In genomic region chr12:26935636-26936378, GRCh38 we compare ENCODE assay signal across 11 cellular contexts. TPM values are rescaled to one million over a fixed set of nuclear protein-coding genes. Genes with fewer than 3 reads are reported as not detected.
DNase-seq lines count a peak whose midpoint lies in the region; ATAC-seq, FAIRE-seq and TF ChIP-seq lines count a peak whose summit lies in the region.
"Had no signal": no experiment of that assay in that cellular context is flagged by ENCODE, and none has a peak within 500 bp of the region (broad histone marks: within the 10 kb centered on the region; RNA-seq: fewer than 3 reads in every experiment).

No MANE protein-coding gene starts in this region.

- ATAC-seq in K562: no peak
- ATAC-seq in natural killer cell treated with Interleukin-12 subunit alpha and Interleukin-12 subunit beta and Interleukin-15 and Interleukin-18, amount 100 ng/mL, for 72 hours: no peak
- ATAC-seq in left cardiac atrium: no peak
- no peak for ATAC-seq in HG02623 (IDR thresholded peaks at IDR 0.05; ENCODE audit: unreplicated experiment)
- ATAC-seq: body of pancreas had no signal

- H3K4me3 ChIP-seq in CD8-positive, alpha-beta memory T cell (ENCODE audit: low read length): peak overlapping the region; percentile 46
- H3K4me3 ChIP-seq in Karpas-422 (ENCODE audit: low read length) (peak overlapping the region; percentile 85), K562 (peak overlapping the region; percentile 84)
- H3K4me3 ChIP-seq: body of pancreas had no signal

- peak overlapping the region; percentile 86 to 99 (median 96) for H3K27ac Mint-ChIP-seq in CD8-positive, alpha-beta memory T cell
- peak overlapping the region; percentile 88 to 95 for H3K27ac Mint-ChIP-seq in natural killer cell treated with Interleukin-12 subunit alpha and Interleukin-12 subunit beta and Interleukin-15 and Interleukin-18, amount 100 ng/mL, for 72 hours

- no peak for TF ChIP-seq CTCF in K562 (IDR thresholded peaks at IDR 0.05 in 2 of 3, conservative IDR thresholded peaks at IDR 0.05 in 1 of 3; ENCODE audit: insufficient read depth in 2 of 3, low read depth in 1 of 3, low read length in 3 of 3)

- peaks cover 48% of the 10 kb centered on the region for H3K4me1 ChIP-seq in CD8-positive, alpha-beta memory T cell (ENCODE audit: insufficient read depth, low read length)
- H3K4me1 ChIP-seq in Karpas-422 (ENCODE audit: low read length) (peaks cover 40% of the 10 kb centered on the region), K562 (replicated peaks in 1 of 2; ENCODE audit: control insufficient read depth in 2 of 2, insufficient read depth in 2 of 2, low read length in 2 of 2) (peaks cover 0 to 17% of the 10 kb centered on the region in 2 experiments; a peak in 3 of 5 replicates)

- H3K9ac ChIP-seq in Karpas-422 (ENCODE audit: low read length) (peak overlapping the region; percentile 93), K562 (ENCODE audit: insufficient read depth in 1 of 2, low read depth in 2 of 2, low read length in 2 of 2) (peak overlapping the region; percentile 61 to 94)

- WGBS in K562 (ENCODE audit: insufficient coverage, low coverage, missing lambda C conversion rate): 27% methylated on average over 7 of the region's 7 CpGs

- TF ChIP-seq POLR2A in K562 (conservative IDR thresholded peaks at IDR 0.05): no peak
- no peak for TF ChIP-seq POLR2A in GM12891 (IDR thresholded peaks at IDR 0.05; ENCODE audit: low read depth, low read length)

- intact Hi-C loops in K562 (cut with micrococcal nuclease): loop anchor here (2.0 kb wide), 1 partner anchor 79 kb away; the partner anchor contains the start of gene TM7SF3
- intact Hi-C loops in left cardiac atrium (cut with DNase I): no loop called here

- CTCF ChIA-PET in CD8-positive, alpha-beta memory T cell (lab: Charles Lee): interaction anchor here (0.7 to 1.3 kb wide), 3 partner anchors 10 to 80 kb away, joined by 3 read pairs; no protein-coding TSS in a partner anchor
- CTCF ChIA-PET in K562 (lab: Yijun Ruan, JAX; ENCODE audit: low intra/inter-chr PET ratio): no interaction called here

- H3K9me2 ChIP-seq in Karpas-422 (replicated peaks; ENCODE audit: insufficient read depth, low read length): no peaks in the 10 kb centered on the region

- H4K20me1 ChIP-seq in Karpas-422 (ENCODE audit: insufficient read depth, low read depth, low read length) (peaks cover 17% of the 10 kb centered on the region; the same call in 1 of the 2 replicates), K562 (replicated peaks; ENCODE audit: control insufficient read depth, insufficient read depth, low read length) (0 out of 2 replicates have a peak, but pooled peaks cover 5% of the 10 kb centered on the region)

- H3K9me3 Mint-ChIP-seq in CD8-positive, alpha-beta memory T cell: no peaks in the 10 kb centered on the region
- no peaks in the 10 kb centered on the region for H3K9me3 Mint-ChIP-seq in natural killer cell treated with Interleukin-12 subunit alpha and Interleukin-12 subunit beta and Interleukin-15 and Interleukin-18, amount 100 ng/mL, for 72 hours

- no peaks in the 10 kb centered on the region for H3K9me3 ChIP-seq in CD8-positive, alpha-beta memory T cell (ENCODE audit: low read length)
- H3K9me3 ChIP-seq in Karpas-422 (ENCODE audit: low read length) (no peaks in the 10 kb centered on the region), K562 (replicated peaks; ENCODE audit: control insufficient read depth, insufficient read depth, low read depth, low read length) (no peaks in the 10 kb centered on the region)
- H3K9me3 ChIP-seq: body of pancreas had no signal

- H3K36me3 ChIP-seq in CD8-positive, alpha-beta memory T cell (ENCODE audit: insufficient read depth, low read length): no peaks in the 10 kb centered on the region
- H3K36me3 ChIP-seq in Karpas-422 (ENCODE audit: insufficient read depth, low read length): peaks cover 26% of the 10 kb centered on the region; the same call in 1 of the 2 replicates
- H3K36me3 ChIP-seq in K562 (ENCODE audit: control insufficient read depth, insufficient read depth, low read length): peaks cover 39% of the 10 kb centered on the region

- in situ Hi-C loops in K562 (cut with MboI): loop anchor here (5.0 kb wide), 1 partner anchor 76 kb away; the partner anchor contains the start of gene TM7SF3

- POLR2A ChIA-PET in CD8-positive, alpha-beta memory T cell (lab: Charles Lee): interaction anchor here (0.7 kb wide), 1 partner anchor 36 kb away, joined by 3 read pairs; no protein-coding TSS in a partner anchor
- POLR2A ChIA-PET in K562 (lab: Yijun Ruan, JAX): interaction anchor here (0.9 to 1.5 kb wide), 4 partner anchors 9 to 78 kb away, joined by 3 to 4 read pairs (median 3); partner anchors contain the start of gene TM7SF3

- H3K4me2 ChIP-seq in Karpas-422 (ENCODE audit: low read depth, low read length, poor library complexity, severe bottlenecking) (peak overlapping the region; percentile 96), K562 (ENCODE audit: insufficient read depth, low read length) (peak overlapping the region; percentile 98)

- H3K27ac ChIP-seq in CD8-positive, alpha-beta memory T cell (ENCODE audit: low read depth, low read length): peak overlapping the region; percentile 91
- H3K27ac ChIP-seq in Karpas-422 (ENCODE audit: low read length): no peak overlapping the region
- peak overlapping the region; percentile 55 for H3K27ac ChIP-seq in K562 (ENCODE audit: extremely low read depth, low read depth, low read length)
- H3K27ac ChIP-seq: body of pancreas had no signal

- H3K4me3 Mint-ChIP-seq in CD8-positive, alpha-beta memory T cell: peak overlapping the region; percentile 8 to 98 (median 97)
- H3K4me3 Mint-ChIP-seq in natural killer cell treated with Interleukin-12 subunit alpha and Interleukin-12 subunit beta and Interleukin-15 and Interleukin-18, amount 100 ng/mL, for 72 hours: peak overlapping the region; percentile 98

- TF ChIP-seq EP300 in K562 (IDR thresholded peaks at IDR 0.05; ENCODE audit: low read length): 0 out of 2 replicates have a peak, but pooled peaks have one; percentile 11

- no peak overlapping the region for H2AFZ ChIP-seq in Karpas-422 (ENCODE audit: low read length)
- H2AFZ ChIP-seq in K562 (ENCODE audit: low read depth, low read length): no peak overlapping the region

- H3K79me2 ChIP-seq in Karpas-422 (ENCODE audit: low read length) (peaks cover 93% of the 10 kb centered on the region), K562 (ENCODE audit: control insufficient read depth, insufficient read depth, low read length) (peaks cover 85% of the 10 kb centered on the region)

- no peak for DNase-seq in CD8-positive, alpha-beta memory T cell
- peak; percentile 50 for DNase-seq in Karpas-422
- peak in 1 of 4 experiments; percentile 29 for DNase-seq in K562 (ENCODE audit: extremely low read depth in 1 of 4, low spot score in 3 of 4)
- DNase-seq in natural killer cell treated with Interleukin-12 subunit alpha and Interleukin-12 subunit beta and Interleukin-15 and Interleukin-18, amount 100 ng/mL, for 72 hours (ENCODE audit: low spot score): no peak
- no peak for DNase-seq in left cardiac atrium
- no peak for DNase-seq in inferior parietal cortex (ENCODE audit: extremely low spot score)
- DNase-seq in GM12891 (ENCODE audit: insufficient read length, low spot score): no peak
- DNase-seq: GDM1, occipital lobe had no signal

- H3K36me3 Mint-ChIP-seq in CD8-positive, alpha-beta memory T cell: peaks cover 0 to 43% (median 5%) of the 10 kb centered on the region in 3 donors
- peaks cover 29% of the 10 kb centered on the region for H3K36me3 Mint-ChIP-seq in natural killer cell treated with Interleukin-12 subunit alpha and Interleukin-12 subunit beta and Interleukin-15 and Interleukin-18, amount 100 ng/mL, for 72 hours

- no peaks in the 10 kb centered on the region for H3K27me3 ChIP-seq in CD8-positive, alpha-beta memory T cell (ENCODE audit: insufficient read depth, low read length, poor library complexity, severe bottlenecking)
- H3K27me3 ChIP-seq in Karpas-422 (ENCODE audit: low read length): no peaks in the 10 kb centered on the region
- H3K27me3 ChIP-seq in K562 (ENCODE audit: control insufficient read depth in 2 of 2, insufficient read depth in 2 of 2, low read length in 2 of 2): no peaks in the 10 kb centered on the region
- H3K27me3 ChIP-seq: body of pancreas had no signal

- H3K9me1 ChIP-seq in K562 (ENCODE audit: control insufficient read depth, insufficient read depth, low read length): no peaks in the 10 kb centered on the region

- H3K4me1 Mint-ChIP-seq in CD8-positive, alpha-beta memory T cell: peaks cover 68 to 81% (median 70%) of the 10 kb centered on the region in 3 donors
- peaks cover 47 to 74% of the 10 kb centered on the region in 2 donors for H3K4me1 Mint-ChIP-seq in natural killer cell treated with Interleukin-12 subunit alpha and Interleukin-12 subunit beta and Interleukin-15 and Interleukin-18, amount 100 ng/mL, for 72 hours (ENCODE audit: low read depth in 2 of 2)

- no peak for TF ChIP-seq RAD21 in K562 (CRISPR knock-in tag; conservative IDR thresholded peaks at IDR 0.05 in 1 of 2, IDR thresholded peaks at IDR 0.05 in 1 of 2)

- peaks cover 0 to 2% of the 10 kb centered on the region in 2 donors for H3K27me3 Mint-ChIP-seq in CD8-positive, alpha-beta memory T cell
- no peaks in the 10 kb centered on the region for H3K27me3 Mint-ChIP-seq in natural killer cell treated with Interleukin-12 subunit alpha and Interleukin-12 subunit beta and Interleukin-15 and Interleukin-18, amount 100 ng/mL, for 72 hours

- BruUV-seq in K562 (replicated peaks; lab: Mats Ljungman, UMichigan): no TSS peak

- no peak for FAIRE-seq in K562 (lab: Jason Lieb, UNC)
- no peak for FAIRE-seq in GM12891 (lab: Jason Lieb, UNC)

RNA-seq across cellular contexts. Expression of gene INTS13, which starts 2.0 kb away (rescaled TPM):
- 10 to 100 TPM; 58.7 to 64.5 TPM for total RNA-seq in CD8-positive, alpha-beta memory T cell
- polyA plus RNA-seq in CD8-positive, alpha-beta memory T cell: 22.3 TPM
- 56.7 and 76.3 TPM in 2 replicates for total RNA-seq in Karpas-422 (2014; rRNA removed; shearing (Covaris generic); ENCODE audit: low replicate concordance)
- total RNA-seq in K562 (2011; cell fraction: chromatin; rRNA removed; ENCODE audit: low replicate concordance): 48.8 and 105 TPM in 2 replicates
- 21.8 and 25.4 TPM in 2 replicates for total RNA-seq in K562 (2011; cell fraction: nucleolus; rRNA removed)
- total RNA-seq in K562 (2011; cell fraction: nucleoplasm; rRNA removed): 33.9 and 39.9 TPM in 2 replicates
- total RNA-seq in K562 (2014; rRNA removed): 55.1 and 56.8 TPM in 2 replicates
- 89.7 and 102 TPM in 2 replicates for total RNA-seq in K562 (2014; rRNA removed; fragmentation: Illumina TruSeq; extraction: Trizol)
- 82.2 and 89.1 TPM in 2 replicates for total RNA-seq in K562 (2015; rRNA removed; fragmentation: Illumina TruSeq; extraction: Trizol)
- total RNA-seq in K562 (2021): 48.3 and 57.9 TPM in 2 replicates
- polyA plus RNA-seq in K562 (2011; rRNA removed): 50.8 and 79.0 TPM in 2 replicates
- 12.4 and 26.6 TPM in 2 replicates for polyA plus RNA-seq in K562 (2011; cell fraction: cytosol; rRNA removed)
- polyA plus RNA-seq in K562 (2011; cell fraction: nucleus; rRNA removed): 15.6 and 21.3 TPM in 2 replicates
- 36.2 and 64.1 TPM in 2 replicates for polyA plus RNA-seq in K562 (2012)
- 54.8 and 78.1 TPM in 2 replicates for polyA plus RNA-seq in K562 (2014; fragmentation: Illumina TruSeq; extraction: Trizol)
- 10 to 100 TPM; 50.3 to 91.8 TPM for polyA plus RNA-seq in K562 (2014; fragmentation: Nextera tagmentation; extraction: Ambion mirVana)
- 50.6 TPM in 2 replicates for polyA plus RNA-seq in K562 (2014; rRNA removed)
- polyA minus RNA-seq in K562 (2011; rRNA and poly(A)+ RNA removed): 130 and 148 TPM in 2 replicates
- polyA minus RNA-seq in K562 (2011; cell fraction: cytosol; rRNA and poly(A)+ RNA removed): 75.4 and 103 TPM in 2 replicates
- 26.3 and 44.5 TPM in 2 replicates for polyA minus RNA-seq in K562 (2011; cell fraction: nucleus; rRNA and poly(A)+ RNA removed)
- total RNA-seq in natural killer cell treated with Interleukin-12 subunit alpha and Interleukin-12 subunit beta and Interleukin-15 and Interleukin-18, amount 100 ng/mL, for 72 hours: 10 to 100 TPM; 36.7 to 52.5 TPM
- total RNA-seq in left cardiac atrium: 10 to 100 TPM; 14.6 to 18.6 TPM
- 39.6 TPM for polyA plus RNA-seq in GM12891 (2012; ENCODE audit: low read depth, missing spikeins)

RNA-seq across cellular contexts. Expression of gene FGFR1OP2, which starts 2.5 kb away (rescaled TPM):
- 10 to 100 TPM; 50.4 to 54.7 TPM for total RNA-seq in CD8-positive, alpha-beta memory T cell
- 103 TPM for polyA plus RNA-seq in CD8-positive, alpha-beta memory T cell
- 48.2 and 70.1 TPM in 2 replicates for total RNA-seq in Karpas-422 (2014; rRNA removed; shearing (Covaris generic); ENCODE audit: low replicate concordance)
- 23.1 and 99.0 TPM in 2 replicates for total RNA-seq in K562 (2011; cell fraction: chromatin; rRNA removed; ENCODE audit: low replicate concordance)
- 14.8 and 20.3 TPM in 2 replicates for total RNA-seq in K562 (2011; cell fraction: nucleolus; rRNA removed)
- 32.0 and 41.6 TPM in 2 replicates for total RNA-seq in K562 (2011; cell fraction: nucleoplasm; rRNA removed)
- total RNA-seq in K562 (2014; rRNA removed) (36.3 and 38.6 TPM in 2 replicates), K562 (2014; rRNA removed; fragmentation: Illumina TruSeq; extraction: Trizol) (42.5 and 49.4 TPM in 2 replicates), K562 (2015; rRNA removed; fragmentation: Illumina TruSeq; extraction: Trizol) (44.9 and 48.2 TPM in 2 replicates), K562 (2021) (31.8 and 32.6 TPM in 2 replicates), left cardiac atrium (10 to 100 TPM; 36.3 to 41.1 TPM)
- polyA plus RNA-seq in K562 (2011; rRNA removed) (34.0 and 49.0 TPM in 2 replicates), K562 (2014; fragmentation: Illumina TruSeq; extraction: Trizol) (37.1 TPM in 2 replicates), K562 (2014; fragmentation: Nextera tagmentation; extraction: Ambion mirVana) (10 to 100 TPM; 31.6 to 33.0 TPM), K562 (2014; rRNA removed) (33.2 and 41.1 TPM in 2 replicates)
- polyA plus RNA-seq in K562 (2011; cell fraction: cytosol; rRNA removed): 11.7 and 14.9 TPM in 2 replicates
- polyA plus RNA-seq in K562 (2011; cell fraction: nucleus; rRNA removed): 21.1 and 22.6 TPM in 2 replicates
- polyA plus RNA-seq in K562 (2012): 30.5 and 39.9 TPM in 2 replicates
- 70.0 and 81.4 TPM in 2 replicates for polyA minus RNA-seq in K562 (2011; rRNA and poly(A)+ RNA removed)
- polyA minus RNA-seq in K562 (2011; cell fraction: cytosol; rRNA and poly(A)+ RNA removed): 20.9 and 24.7 TPM in 2 replicates
- 30.6 and 43.4 TPM in 2 replicates for polyA minus RNA-seq in K562 (2011; cell fraction: nucleus; rRNA and poly(A)+ RNA removed)
- total RNA-seq in natural killer cell treated with Interleukin-12 subunit alpha and Interleukin-12 subunit beta and Interleukin-15 and Interleukin-18, amount 100 ng/mL, for 72 hours: 10 to 100 TPM; 55.6 to 68.5 TPM
- polyA plus RNA-seq in GM12891 (2012; ENCODE audit: low read depth, missing spikeins): 28.4 TPM
